Comparison of ENCODE assay signal across 9 cellular contexts in the genomic region with DNA sequence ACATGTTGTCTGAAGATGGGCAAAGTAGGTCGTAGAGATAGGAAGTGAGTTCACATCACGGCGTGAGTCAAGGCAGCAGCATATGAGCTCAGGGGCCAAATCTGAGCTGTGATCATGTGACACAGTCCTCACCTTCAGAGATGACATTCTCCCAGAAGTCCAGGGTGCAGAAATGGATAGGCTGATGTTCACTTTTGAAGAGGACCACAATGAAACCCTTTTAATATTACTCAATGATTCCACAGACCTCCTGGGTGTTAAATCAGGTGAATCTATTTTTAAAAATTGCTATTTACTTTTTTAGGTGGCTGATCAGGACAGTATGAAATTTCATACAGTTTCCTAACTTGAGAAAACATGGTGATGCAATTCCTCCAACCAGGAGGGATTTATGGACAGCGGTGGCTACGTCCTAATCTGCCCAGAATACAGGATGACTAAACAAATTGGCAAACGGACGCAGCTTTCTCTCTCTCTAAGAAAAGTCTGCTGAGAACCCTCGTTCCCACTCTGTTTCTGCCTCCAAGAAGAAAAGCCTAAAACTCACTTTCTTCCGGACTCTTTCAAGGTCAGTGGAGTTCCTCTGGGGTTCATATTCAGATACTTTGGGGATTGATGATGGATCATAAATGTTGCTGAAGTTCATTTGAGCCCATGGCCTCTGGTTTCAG. TPM values are rescaled to one million over a fixed set of nuclear protein-coding genes. Genes with fewer than 3 reads are reported as not detected.
DNase-seq lines count a peak whose midpoint lies in the region; ATAC-seq and TF ChIP-seq lines count a peak whose summit lies in the region.
"Had no signal": no experiment of that assay in that cellular context is flagged by ENCODE, and none has a peak within 500 bp of the region (broad histone marks: within the 10 kb centered on the region; RNA-seq: fewer than 3 reads in every experiment).

No MANE protein-coding gene starts in this region.

- H3K36me3 Mint-ChIP-seq in HFFc6 (ENCODE audit: low read depth) = no peaks in the 10 kb centered on the region

- H3K4me3 Mint-ChIP-seq in HFFc6 = no peak overlapping the region

- in situ Hi-C loops in astrocyte of the cerebellum (cut with HindIII; ENCODE audit: low sequenced_read_pairs) = no loop called here

- H3K4me3 ChIP-seq in astrocyte of the cerebellum (ENCODE audit: low read depth, low read length) = no peak overlapping the region

- H3K4me1 Mint-ChIP-seq in HFFc6 (ENCODE audit: low read depth) = peaks cover 26% of the 10 kb centered on the region

- TF ChIP-seq CTCF in HFFc6 (IDR thresholded peaks at IDR 0.05) = no peak
- no peak for TF ChIP-seq CTCF in astrocyte of the cerebellum (IDR thresholded peaks at IDR 0.05; ENCODE audit: low read depth, low read length, missing control alignments)

- H3K27me3 Mint-ChIP-seq in HFFc6 (ENCODE audit: insufficient read depth) = peaks cover 6% of the 10 kb centered on the region

- DNase-seq in A172 (ENCODE audit: low spot score) (peak; percentile 88), HFFc6 (peak; percentile 13), astrocyte of the cerebellum (ENCODE audit: low read depth) (peak; percentile 93), iris pigment epithelial cell (ENCODE audit: low read depth) (peak; percentile 98), COR-L47 (lab: John Stamatoyannopoulos, UW) (no peak), occipital lobe (lab: John Stamatoyannopoulos, UW) (no peak)
- DNase-seq: NCI-H1417 treated with DMSO at 0.1 percent for 48 hours had no signal

- H3K27ac Mint-ChIP-seq in HFFc6 = no peak overlapping the region

- no peaks in the 10 kb centered on the region for H3K9me3 Mint-ChIP-seq in HFFc6

- ATAC-seq in HG03108 (IDR thresholded peaks at IDR 0.05; ENCODE audit: unreplicated experiment) (no peak), HG03469 (IDR thresholded peaks at IDR 0.05; ENCODE audit: unreplicated experiment) (no peak)

RNA-seq across cellular contexts. Expression of a gene that starts 34.4 kb away (rescaled TPM):
- total RNA-seq in A172 (2014; rRNA removed; shearing (Covaris generic)) = 15.8 and 18.0 TPM in 2 replicates
- not detected for total RNA-seq in HFFc6 (2021; fragmentation: NEBNext Ultra II Directional; extraction: Animal tissue kit (Norgen Biotek cat#: 25700))
- total RNA-seq in occipital lobe = 24.0 TPM

Comparison
In these comparisons a context has a peak if more than half of its experiments do, and no peak if none do; other contexts are left out.
1. DNase-seq: peak in A172 (single experiment), HFFc6 (single experiment), astrocyte of the cerebellum (single experiment) and iris pigment epithelial cell (single experiment); none in COR-L47 (single experiment) and occipital lobe (single experiment).
2. RNA of a gene that starts 34.4 kb away (total RNA-seq): 24.0 TPM in occipital lobe (single experiment) and 15.8 to 18.0 TPM in A172; not detected in HFFc6; every median in the first group is over 10 times any median in the second.